ENCODE assay signal across 8 cellular contexts in the genomic region with DNA sequence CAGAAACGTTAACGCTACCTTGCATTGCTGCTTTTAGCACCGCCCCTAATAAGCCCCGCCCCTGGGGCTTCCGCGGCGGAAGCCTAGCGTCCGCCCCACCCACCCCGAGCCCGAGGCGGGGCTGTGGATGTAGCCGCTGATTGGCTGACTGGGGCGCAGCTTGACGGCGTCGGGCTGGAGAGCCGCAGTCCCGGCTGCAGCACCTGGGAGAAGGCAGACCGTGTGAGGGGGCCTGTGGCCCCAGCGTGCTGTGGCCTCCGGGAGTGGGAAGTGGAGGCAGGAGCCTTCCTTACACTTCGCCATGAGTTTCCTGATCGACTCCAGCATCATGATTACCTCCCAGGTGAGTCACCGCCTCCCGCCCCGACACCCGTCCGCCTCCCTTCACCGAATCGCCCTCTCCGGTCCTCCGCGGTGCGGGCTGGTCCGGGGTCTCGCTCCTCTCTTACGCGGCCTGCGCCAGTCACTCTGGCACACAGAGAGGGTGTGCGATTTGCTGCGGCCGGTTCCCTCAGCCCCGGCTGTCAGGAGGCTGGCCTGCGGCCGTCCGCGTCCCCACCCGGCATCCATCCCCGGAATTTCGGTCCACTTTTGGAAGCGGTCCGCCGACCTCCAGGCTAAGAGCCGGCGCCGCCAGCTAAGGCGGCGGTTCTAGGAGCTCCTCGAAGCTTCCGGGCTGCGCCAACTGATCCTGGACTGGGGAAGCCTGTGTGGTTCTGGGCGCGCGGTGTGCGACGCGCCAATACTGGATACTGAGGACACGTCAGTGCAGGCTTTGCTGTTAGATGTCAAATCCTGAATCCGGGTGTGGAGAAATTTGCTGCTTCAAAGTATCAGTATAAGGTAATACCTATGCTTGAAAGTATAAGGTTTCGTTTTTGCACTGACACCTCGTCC. TPM values are rescaled to one million over a fixed set of nuclear protein-coding genes. Genes with fewer than 3 reads are reported as not detected.
DNase-seq lines count a peak whose midpoint lies in the region; ATAC-seq and TF ChIP-seq lines count a peak whose summit lies in the region.
"Not testable (repeated sequence)": the region's sequence is repeated elsewhere in the genome, so short reads cannot be mapped to it uniquely, and the experiment has no call there.

Gene GPR89B (plus strand): TSS at position 185 of the 897 bp plus-strand sequence. CDS start 117 bp downstream, at position 302.

- TF ChIP-seq CTCF in BE2C (IDR thresholded peaks at IDR 0.05; ENCODE audit: low read depth, low read length); coronary artery (IDR thresholded peaks at IDR 0.05): not testable (repeated sequence)

- ATAC-seq in HG03460 (IDR thresholded peaks at IDR 0.05; ENCODE audit: unreplicated experiment) (peak; percentile 95), left colon (peak; percentile 98)

- H3K36me3 ChIP-seq in BE2C: not testable (repeated sequence)

- H3K9me3 ChIP-seq in BE2C: not testable (repeated sequence)

- intact Hi-C loops in left colon (cut with DNase I, micrococcal nuclease): not testable (repeated sequence)

- H3K4me1 ChIP-seq in BE2C: not testable (repeated sequence)

- H3K4me3 ChIP-seq in BE2C (ENCODE audit: low read depth, low read length): peak within 1 kb of the TSS; percentile 76
- H3K4me3 ChIP-seq in coronary artery: peak within 1 kb of the TSS; percentile 75

- DNase-seq in BE2C: peak; percentile 93
- peak; percentile 41 for DNase-seq in GM19240 (ENCODE audit: insufficient read length, low spot score)
- peak; percentile 95 to 99 for DNase-seq in NCI-H526 (lab: John Stamatoyannopoulos, UW)
- DNase-seq in activated CD4-positive, alpha-beta T cell treated with anti-CD3 and anti-CD28 coated beads for 48 hours: peak; percentile 95
- peak; percentile 86 for DNase-seq in coronary artery (ENCODE audit: low spot score)
- DNase-seq in left colon: peak; percentile 92 to 94
- DNase-seq in stimulated activated CD4-positive, alpha-beta T cell treated with anti-CD3 and anti-CD28 coated beads, Interleukin-1b, Interleukin-23, amount 100 ng/mL, for 4 hours (ENCODE audit: low read depth in 2 of 2): peak; percentile 86 to 94

- H3K27me3 ChIP-seq in BE2C: not testable (repeated sequence)

- peak within 1 kb of the TSS; percentile 81 to 82 for H3K27ac ChIP-seq in coronary artery

RNA-seq across cellular contexts. Expression of gene GPR89B, which starts in this region (rescaled TPM):
- polyA plus RNA-seq in BE2C (2012; ENCODE audit: insufficient read depth, insufficient read length, low read depth): 14.6 TPM
- 10 to 100 TPM; 10.6 to 13.3 TPM for total RNA-seq in left colon

Comparison
In these comparisons a context has a peak if more than half of its experiments do, and no peak if none do; other contexts are left out.
1. Peak in every context shown above with its lines: DNase-seq, ATAC-seq, H3K4me3 ChIP-seq and H3K27ac ChIP-seq.
2. DNase-seq: peak in every context shown above with its lines; median percentile 97 in NCI-H526; 95 in activated CD4-positive, alpha-beta T cell treated with anti-CD3 and anti-CD28 coated beads for 48 hours; 93 in BE2C; 93 in left colon; 90 in stimulated activated CD4-positive, alpha-beta T cell treated with anti-CD3 and anti-CD28 coated beads, Interleukin-1b, Interleukin-23, amount 100 ng/mL, for 4 hours; 86 in coronary artery; 41 in GM19240.